In the genomic region with DNA sequence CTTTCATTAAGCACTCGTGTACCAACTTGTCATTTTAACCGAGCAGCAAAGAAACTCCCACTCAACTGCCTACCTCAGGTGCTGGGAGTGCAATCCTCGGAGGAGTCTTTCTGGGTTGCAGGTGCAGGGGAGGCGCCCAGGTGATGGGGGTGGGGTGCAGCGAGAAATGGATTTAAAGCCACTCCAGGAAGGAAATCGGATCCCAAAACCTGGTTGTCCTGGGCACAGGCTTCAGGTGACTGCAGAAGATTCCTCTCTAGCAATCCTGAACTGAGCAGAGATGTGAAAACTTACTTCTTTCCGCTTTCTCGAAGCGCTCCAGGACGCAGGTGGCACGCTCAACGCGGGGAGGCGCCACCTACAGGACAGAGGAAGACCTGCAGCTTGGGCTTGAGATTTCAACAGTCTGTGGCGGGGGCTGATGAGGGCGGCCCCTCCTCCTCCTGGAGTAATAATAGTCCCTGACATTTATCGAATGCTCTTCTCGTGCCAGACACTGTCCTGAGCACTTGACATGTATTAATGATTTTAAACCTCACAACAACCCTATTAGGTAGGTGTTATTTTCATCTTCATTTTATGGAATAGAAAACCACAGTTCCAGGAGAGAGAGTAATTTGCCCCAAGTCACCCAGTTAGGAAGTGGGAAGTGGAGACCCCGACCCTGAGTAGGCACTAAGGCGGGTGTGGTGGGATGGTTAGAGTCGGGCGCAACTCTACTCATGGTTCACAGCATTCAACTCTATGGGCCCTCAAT, we compare ENCODE assay signal across 8 cellular contexts.
DNase-seq lines count a peak whose midpoint lies in the region; ATAC-seq lines count a peak whose summit lies in the region.

No MANE protein-coding gene starts in this region.

- ATAC-seq in HG02885 (IDR thresholded peaks at IDR 0.05; ENCODE audit: poor library complexity, unreplicated experiment), result peak; percentile 67
- no peak for ATAC-seq in HG02970 (IDR thresholded peaks at IDR 0.05; ENCODE audit: low FRiP score, unreplicated experiment)

- H3K4me1 ChIP-seq in effector memory CD4-positive, alpha-beta T cell (ENCODE audit: control insufficient read depth, insufficient read depth, low read length, poor library complexity, severe bottlenecking), result peaks cover 50% of the 10 kb centered on the region

- no peaks in the 10 kb centered on the region for H3K9me3 ChIP-seq in effector memory CD4-positive, alpha-beta T cell (ENCODE audit: control insufficient read depth, low read length)

- H3K36me3 ChIP-seq in effector memory CD4-positive, alpha-beta T cell (ENCODE audit: control insufficient read depth, insufficient read depth, low read length), result no peaks in the 10 kb centered on the region

- DNase-seq in DMS79 treated with DMSO at 0.1 percent for 48 hours (lab: John Stamatoyannopoulos, UW) (peak; percentile 69), NCI-H748 (lab: John Stamatoyannopoulos, UW; ENCODE audit: unreplicated experiment) (peak; percentile 64), midbrain (lab: John Stamatoyannopoulos, UW) (peak; percentile 13)
- peak; percentile 67 to 76 for DNase-seq in activated CD4-positive, alpha-beta T cell treated with anti-CD3 and anti-CD28 coated beads, Interleukin-2, amount 50 U/mL, for 48 hours
- DNase-seq in effector memory CD4-positive, alpha-beta T cell, result peak; percentile 53 to 69 (median 62)
- DNase-seq in stimulated activated CD8-positive, alpha-beta memory T cell treated with anti-CD3 and anti-CD28 coated beads, Interleukin-4, amount 100 ng/mL, for 48 hours, result peak; percentile 81

- no peaks in the 10 kb centered on the region for H3K27me3 ChIP-seq in effector memory CD4-positive, alpha-beta T cell (replicated peaks; ENCODE audit: control insufficient read depth, insufficient read depth, low read length, poor library complexity, severe bottlenecking)

- H3K27ac ChIP-seq in effector memory CD4-positive, alpha-beta T cell (ENCODE audit: insufficient read depth, low read length, poor library complexity, severe bottlenecking), result no peak overlapping the region

- H3K4me3 ChIP-seq in effector memory CD4-positive, alpha-beta T cell (ENCODE audit: insufficient read depth, low read depth, low read length, poor library complexity, severe bottlenecking), result peak overlapping the region; percentile 35

Comparison
In these comparisons a context has a peak if more than half of its experiments do, and no peak if none do; other contexts are left out.
1. DNase-seq: peak in every context shown above with its lines; median percentile 81 in stimulated activated CD8-positive, alpha-beta memory T cell treated with anti-CD3 and anti-CD28 coated beads, Interleukin-4, amount 100 ng/mL, for 48 hours; 72 in activated CD4-positive, alpha-beta T cell treated with anti-CD3 and anti-CD28 coated beads, Interleukin-2, amount 50 U/mL, for 48 hours; 69 in DMS79 treated with DMSO at 0.1 percent for 48 hours; 64 in NCI-H748; 62 in effector memory CD4-positive, alpha-beta T cell; 13 in midbrain.